1 cellular context compared by ENCODE assay signal in genomic region chr20:36835453-36836198, GRCh38.
TF ChIP-seq lines count a peak whose summit lies in the region.

No MANE protein-coding gene starts in this region.

TF ChIP-seq in K562, 482 proteins besides CTCF, POLR2A, EP300 and RAD21 (continued from another document and continues in another):
- TF ChIP-seq VEZF1 (CRISPR knock-in tag; IDR thresholded peaks at IDR 0.05): peak; percentile 97
- TF ChIP-seq ELK3 (CRISPR knock-in tag; IDR thresholded peaks at IDR 0.05): no peak
- no peak for TF ChIP-seq NR0B1 (IDR thresholded peaks at IDR 0.05; ENCODE audit: partially characterized antibody)
- peak; percentile 38; the same call in 1 of the 2 replicates for TF ChIP-seq DPF2 (IDR thresholded peaks at IDR 0.05)
- no peak for TF ChIP-seq KLF1 (tag; IDR thresholded peaks at IDR 0.05)
- TF ChIP-seq ERF (CRISPR knock-in tag; IDR thresholded peaks at IDR 0.05): no peak
- TF ChIP-seq THRAP3 (IDR thresholded peaks at IDR 0.05; ENCODE audit: borderline replicate concordance): no peak
- no peak for TF ChIP-seq ZSCAN32 (CRISPR knock-in tag; IDR thresholded peaks at IDR 0.05)
- TF ChIP-seq DMBX1 (CRISPR knock-in tag; IDR thresholded peaks at IDR 0.05; ENCODE audit: borderline replicate concordance): no peak
- TF ChIP-seq ZNF609 (CRISPR knock-in tag; IDR thresholded peaks at IDR 0.05; ENCODE audit: borderline replicate concordance): no peak
- peak; percentile 67 for TF ChIP-seq MYC (IDR thresholded peaks at IDR 0.05; ENCODE audit: low read depth, low read length)
- no peak for TF ChIP-seq MYC (CRISPR knock-in tag; IDR thresholded peaks at IDR 0.05; ENCODE audit: borderline replicate concordance, low read depth)
- no peak for TF ChIP-seq ZNF507 (tag; conservative IDR thresholded peaks at IDR 0.05)
- no peak for TF ChIP-seq E2F1 (CRISPR knock-in tag; IDR thresholded peaks at IDR 0.05)
- no peak for TF ChIP-seq TARDBP (IDR thresholded peaks at IDR 0.05)
- TF ChIP-seq BRD9 (IDR thresholded peaks at IDR 0.05; ENCODE audit: low read depth, partially characterized antibody): no peak
- TF ChIP-seq ZNF512 (tag; IDR thresholded peaks at IDR 0.05): no peak
- TF ChIP-seq USF2 (CRISPR knock-in tag; IDR thresholded peaks at IDR 0.05): no peak
- no peak for TF ChIP-seq GTF2A2 (tag; IDR thresholded peaks at IDR 0.05)
- no peak for TF ChIP-seq ZNF280B (CRISPR knock-in tag; IDR thresholded peaks at IDR 0.05)
- no peak for TF ChIP-seq HLTF (IDR thresholded peaks at IDR 0.05)
- TF ChIP-seq TRIM28 (IDR thresholded peaks at IDR 0.05): no peak
- peak; percentile 78 for TF ChIP-seq RBFOX2 (IDR thresholded peaks at IDR 0.05; ENCODE audit: low read depth, low read length)
- TF ChIP-seq ZNF639 (CRISPR knock-in tag; conservative IDR thresholded peaks at IDR 0.05 in 1 of 2, IDR thresholded peaks at IDR 0.05 in 1 of 2): no peak
- TF ChIP-seq NFIC (IDR thresholded peaks at IDR 0.05): peak; percentile 22; the same call in 1 of the 2 replicates
- TF ChIP-seq ZNF75A (CRISPR knock-in tag; IDR thresholded peaks at IDR 0.05): no peak
- TF ChIP-seq ELF4 (CRISPR knock-in tag; IDR thresholded peaks at IDR 0.05): no peak
- TF ChIP-seq ZNF277 (CRISPR knock-in tag; IDR thresholded peaks at IDR 0.05; ENCODE audit: borderline replicate concordance): no peak
- no peak for TF ChIP-seq ZNF583 (CRISPR knock-in tag; IDR thresholded peaks at IDR 0.05)
- no peak for TF ChIP-seq HNRNPUL1 (IDR thresholded peaks at IDR 0.05; ENCODE audit: low read length)
- peak in 1 of 2 experiments; percentile 19; a peak in 1 of 4 replicates for TF ChIP-seq RCOR1 (IDR thresholded peaks at IDR 0.05; ENCODE audit: borderline replicate concordance in 1 of 2, low read depth in 2 of 2, low read length in 2 of 2)
- no peak for TF ChIP-seq ZNF584 (CRISPR knock-in tag; IDR thresholded peaks at IDR 0.05; ENCODE audit: low read depth)
- no peak for TF ChIP-seq PATZ1 (CRISPR knock-in tag; IDR thresholded peaks at IDR 0.05; ENCODE audit: borderline replicate concordance)
- no peak for TF ChIP-seq ATF1 (CRISPR knock-in tag; IDR thresholded peaks at IDR 0.05)
- TF ChIP-seq ATF1 (tag; IDR thresholded peaks at IDR 0.05): peak; percentile 44
- no peak for TF ChIP-seq CREB3 (tag; conservative IDR thresholded peaks at IDR 0.05; ENCODE audit: low read depth)
- no peak for TF ChIP-seq TAF7 (tag; IDR thresholded peaks at IDR 0.05)
- TF ChIP-seq EGR1 (conservative IDR thresholded peaks at IDR 0.05): peak; percentile 82
- peak; percentile 84 for TF ChIP-seq POLR2G (IDR thresholded peaks at IDR 0.05; ENCODE audit: low read depth, low read length)
- TF ChIP-seq MTF1 (CRISPR knock-in tag; IDR thresholded peaks at IDR 0.05; ENCODE audit: borderline replicate concordance): no peak
- no peak for TF ChIP-seq CHCHD3 (CRISPR knock-in tag; IDR thresholded peaks at IDR 0.05)
- no peak for TF ChIP-seq E2F5 (CRISPR knock-in tag; IDR thresholded peaks at IDR 0.05)
- no peak for TF ChIP-seq ZNF766 (CRISPR knock-in tag; conservative IDR thresholded peaks at IDR 0.05)
